ENCODE assay signal across 1 cellular context in the genomic region with DNA sequence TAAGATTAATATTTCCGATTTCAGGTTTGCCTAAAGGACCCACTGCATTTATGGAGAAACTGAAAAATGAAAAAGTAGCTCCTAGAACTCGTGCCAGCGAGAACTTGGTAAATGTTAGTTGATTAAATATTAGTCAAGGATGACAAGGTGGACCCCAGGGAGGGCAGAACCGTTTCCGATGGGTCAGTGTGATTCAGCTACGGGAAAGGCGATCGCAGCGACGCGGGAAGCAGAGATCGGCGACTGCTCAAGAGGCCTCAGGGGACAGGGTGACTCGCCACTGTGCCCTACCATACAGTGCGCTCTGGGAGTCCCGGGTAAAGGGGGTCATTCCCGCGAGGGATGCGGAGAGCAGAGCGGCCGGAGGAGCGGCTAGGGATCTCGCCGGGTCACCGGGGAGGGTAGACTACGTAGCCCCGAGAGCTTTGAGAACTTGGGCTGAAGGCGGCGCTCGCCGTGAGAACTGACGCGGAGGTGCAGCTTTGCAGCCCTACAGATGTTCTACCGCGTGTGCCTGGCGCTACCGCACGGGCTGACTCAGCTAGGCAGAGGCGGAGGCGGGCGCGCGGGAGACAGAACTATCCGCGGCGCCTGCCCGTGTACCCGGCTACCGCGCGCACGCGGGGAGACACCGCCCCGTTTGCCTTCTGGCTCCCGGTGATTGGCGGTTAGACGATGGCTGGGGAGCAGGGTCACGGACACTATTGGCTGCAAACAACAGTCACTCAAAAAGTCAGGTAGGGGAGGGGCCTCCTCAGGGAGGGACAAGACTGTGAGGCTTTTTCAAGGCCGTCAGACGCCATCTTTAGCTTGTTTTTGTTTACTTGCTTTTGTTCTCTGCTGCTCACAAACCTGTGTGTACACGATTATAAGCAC.
TF ChIP-seq lines count a peak whose summit lies in the region.

No MANE protein-coding gene starts in this region.

TF ChIP-seq in IMR-90, 13 proteins besides CTCF, POLR2A, EP300 and RAD21 (continued from another document):
- peak; percentile 17; the same call in 1 of the 2 replicates for TF ChIP-seq USF2 (IDR thresholded peaks at IDR 0.05; ENCODE audit: low read depth, low read length)
- TF ChIP-seq BHLHE40 (IDR thresholded peaks at IDR 0.05; ENCODE audit: low read depth, low read length): peak; percentile 81
- TF ChIP-seq RFX5 (IDR thresholded peaks at IDR 0.05; ENCODE audit: low read depth, low read length): no peak
- 0 out of 2 replicates have a peak, but pooled peaks have one; percentile 2 for TF ChIP-seq NFE2L2 (IDR thresholded peaks at IDR 0.05; ENCODE audit: low read depth, low read length)
- TF ChIP-seq MAZ (IDR thresholded peaks at IDR 0.05; ENCODE audit: borderline replicate concordance, low read depth, low read length): peak; percentile 99
- no peak for TF ChIP-seq CHD1 (IDR thresholded peaks at IDR 0.05; ENCODE audit: low read depth, low read length)
- peak; percentile 61 for TF ChIP-seq RCOR1 (IDR thresholded peaks at IDR 0.05; ENCODE audit: insufficient replicate concordance, low read length)
